In genomic region chr3:37040231-37040630, GRCh38 we compare ENCODE assay signal across 27 cellular contexts. TPM values are rescaled to one million over a fixed set of nuclear protein-coding genes. Genes with fewer than 3 reads are reported as not detected.
A peak's percentile ranks its signal among the peaks of the same experiment; 100 is the strongest.
DNase-seq lines count a peak whose midpoint lies in the region; ATAC-seq and TF ChIP-seq lines count a peak whose summit lies in the region.
"Had no signal": no experiment of that assay in that cellular context is flagged by ENCODE, and none has a peak within 500 bp of the region (broad histone marks: within the 10 kb centered on the region; RNA-seq: fewer than 3 reads in every experiment).

No MANE protein-coding gene starts in this region.

- intact Hi-C loops in aorta (cut with DNase I) (no loop called here), prostate gland (cut with DNase I) (no loop called here)

- peaks cover 3 to 6% of the 10 kb centered on the region in 2 donors for H3K36me3 ChIP-seq in aorta (ENCODE audit: control insufficient read depth in 1 of 2, insufficient read depth in 2 of 2, low read length in 1 of 2)
- peaks cover 0 to 7% of the 10 kb centered on the region in 2 donors for H3K36me3 ChIP-seq in prostate gland

- H3K4me1 Mint-ChIP-seq in activated T-cell treated with anti-CD3 and anti-CD28 coated beads, Interleukin-2, amount 50 U/mL, for 72 hours (ENCODE audit: low read depth), result no peaks in the 10 kb centered on the region
- H3K4me1 Mint-ChIP-seq: activated CD4-positive, alpha-beta T cell treated with anti-CD3 and anti-CD28 coated beads for 36 hours; activated naive CD4-positive, alpha-beta T cell treated with anti-CD3 and anti-CD28 coated beads, Interleukin-2, amount 10 ng/mL, durations not matched to agents 7 days and 5 days; endodermal cell had no signal

- DNase-seq in activated T-cell treated with anti-CD3 and anti-CD28 coated beads, Interleukin-2, amount 50 U/mL, for 72 hours, result no peak
- no peak for DNase-seq in activated T-cell treated with anti-CD3 and anti-CD28 coated beads, Interleukin-2, amount 50 U/mL, for 1 hour
- peak; percentile 7 for DNase-seq in RPMI7951 (ENCODE audit: low read depth)
- DNase-seq in fibroblast of mammary gland (ENCODE audit: low read depth), result peak; percentile 39
- no peak for DNase-seq in aorta
- no peak for DNase-seq in prostate gland (ENCODE audit: low spot score)
- DNase-seq in stimulated activated naive CD4-positive, alpha-beta T cell treated with Interleukin-2 at 50 U/mL for 16 hours (lab: John Stamatoyannopoulos, UW), result no peak
- DNase-seq in activated CD8-positive, alpha-beta memory T cell treated with anti-CD3 and anti-CD28 coated beads for 24 hours, result no peak
- DNase-seq: activated CD4-positive, alpha-beta T cell treated with anti-CD3 and anti-CD28 coated beads for 36 hours; activated naive CD4-positive, alpha-beta T cell treated with anti-CD3 and anti-CD28 coated beads, Interleukin-2, amount 10 ng/mL, durations not matched to agents 7 days and 5 days; amygdala; caudate nucleus; DND-41; endodermal cell; esophagus squamous epithelium; hypothalamus; left ventricle myocardium inferior; NCI-H1436; NCI-H748 treated with DMSO at 0.1 percent for 48 hours; SJCRH30; stomach; tibial artery had no signal

- H3K4me1 ChIP-seq in aorta (ENCODE audit: control insufficient read depth in 1 of 2, insufficient read depth in 2 of 2, low read length in 2 of 2) (peaks cover 2 to 4% of the 10 kb centered on the region in 2 donors), prostate gland (replicated peaks) (peaks cover 3% of the 10 kb centered on the region)
- H3K4me1 ChIP-seq: A549, SJCRH30 had no signal

- ATAC-seq in activated T-cell treated with anti-CD3 and anti-CD28 coated beads, Interleukin-2, amount 50 U/mL, for 72 hours (replicated peaks in 1 of 2), result no peak
- ATAC-seq in aorta (ENCODE audit: low FRiP score), result no peak
- ATAC-seq: activated CD4-positive, alpha-beta T cell treated with anti-CD3 and anti-CD28 coated beads for 36 hours; GM12878 had no signal

- H3K27ac ChIP-seq in aorta (ENCODE audit: low read depth in 1 of 2, low read length in 2 of 2) (peak overlapping the region in 1 of 2 donors; percentile 9), prostate gland (peak overlapping the region in 1 of 2 donors; percentile 62)
- H3K27ac ChIP-seq: A549, esophagus squamous epithelium, KMS-11, left ventricle myocardium inferior, neutrophil, SJCRH30, stomach, tibial artery had no signal

- WGBS in aorta, 2 donors, result 21 to 41% methylated on average over 1 of the region's 1 CpG
- 89% methylated on average over 1 of the region's 1 CpG for WGBS in prostate gland

- no peak overlapping the region for H3K4me3 Mint-ChIP-seq in activated T-cell treated with anti-CD3 and anti-CD28 coated beads, Interleukin-2, amount 50 U/mL, for 72 hours
- H3K4me3 Mint-ChIP-seq: activated CD4-positive, alpha-beta T cell treated with anti-CD3 and anti-CD28 coated beads for 36 hours; activated naive CD4-positive, alpha-beta T cell treated with anti-CD3 and anti-CD28 coated beads, Interleukin-2, amount 10 ng/mL, durations not matched to agents 7 days and 5 days; activated T-helper 1 cell treated with anti-CD3 and anti-CD28 coated beads, Interleukin-12 subunit alpha, Interleukin-12 subunit beta, Interleukin-2, Interleukin-4 antibody, amounts not matched to agents 30 ng/mL and 10 ng/mL and 1 ng/mL, durations not matched to agents 14 hours and 24 hours and 36 hours; endodermal cell had no signal

- peaks cover 14 to 37% of the 10 kb centered on the region in 2 donors for H3K36me3 Mint-ChIP-seq in activated T-cell treated with anti-CD3 and anti-CD28 coated beads, Interleukin-2, amount 50 U/mL, for 72 hours (ENCODE audit: insufficient read depth in 2 of 2)

- TF ChIP-seq CTCF in fibroblast of mammary gland (conservative IDR thresholded peaks at IDR 0.05; ENCODE audit: control insufficient read depth, insufficient read depth, low read depth, low read length) (no peak), prostate gland (IDR thresholded peaks at IDR 0.05) (no peak)

- H3K27me3 Mint-ChIP-seq in activated T-cell treated with anti-CD3 and anti-CD28 coated beads, Interleukin-2, amount 50 U/mL, for 72 hours (ENCODE audit: low read depth), result no peaks in the 10 kb centered on the region
- H3K27me3 Mint-ChIP-seq: activated CD4-positive, alpha-beta T cell treated with anti-CD3 and anti-CD28 coated beads for 36 hours; activated naive CD4-positive, alpha-beta T cell treated with anti-CD3 and anti-CD28 coated beads, Interleukin-2, amount 10 ng/mL, durations not matched to agents 7 days and 5 days had no signal

- no peaks in the 10 kb centered on the region for H3K9me3 ChIP-seq in aorta (ENCODE audit: control insufficient read depth, low read length)
- no peaks in the 10 kb centered on the region for H3K9me3 ChIP-seq in prostate gland
- H3K9me3 ChIP-seq: neutrophil, SJCRH30, tibial artery had no signal

- H3K9me3 Mint-ChIP-seq in activated T-cell treated with anti-CD3 and anti-CD28 coated beads, Interleukin-2, amount 50 U/mL, for 72 hours, result no peaks in the 10 kb centered on the region
- H3K9me3 Mint-ChIP-seq: activated naive CD4-positive, alpha-beta T cell treated with anti-CD3 and anti-CD28 coated beads, Interleukin-2, amount 10 ng/mL, durations not matched to agents 7 days and 5 days; activated T-helper 1 cell treated with anti-CD3 and anti-CD28 coated beads, Interleukin-12 subunit alpha, Interleukin-12 subunit beta, Interleukin-2, Interleukin-4 antibody, amounts not matched to agents 30 ng/mL and 10 ng/mL and 1 ng/mL, durations not matched to agents 14 hours and 24 hours and 36 hours had no signal

- peak overlapping the region; percentile 24 for H3K27ac Mint-ChIP-seq in activated T-cell treated with anti-CD3 and anti-CD28 coated beads, Interleukin-2, amount 50 U/mL, for 72 hours
- H3K27ac Mint-ChIP-seq: activated CD4-positive, alpha-beta T cell treated with anti-CD3 and anti-CD28 coated beads for 36 hours; activated naive CD4-positive, alpha-beta T cell treated with anti-CD3 and anti-CD28 coated beads, Interleukin-2, amount 10 ng/mL, durations not matched to agents 7 days and 5 days; activated T-helper 1 cell treated with anti-CD3 and anti-CD28 coated beads, Interleukin-12 subunit alpha, Interleukin-12 subunit beta, Interleukin-2, Interleukin-4 antibody, amounts not matched to agents 30 ng/mL and 10 ng/mL and 1 ng/mL, durations not matched to agents 14 hours and 24 hours and 36 hours; endodermal cell had no signal

- H3K27me3 ChIP-seq in aorta (ENCODE audit: control insufficient read depth in 1 of 2, insufficient read depth in 2 of 2, low read length in 1 of 2), result no peaks in the 10 kb centered on the region
- H3K27me3 ChIP-seq in prostate gland (replicated peaks; ENCODE audit: insufficient read depth), result no peaks in the 10 kb centered on the region
- H3K27me3 ChIP-seq: esophagus squamous epithelium, neutrophil, SJCRH30, stomach, tibial artery had no signal

- H3K4me3 ChIP-seq in fibroblast of mammary gland (ENCODE audit: control insufficient read depth, low read depth, low read length) (no peak overlapping the region), aorta (ENCODE audit: low read length in 2 of 2) (no peak overlapping the region), prostate gland (no peak overlapping the region)
- H3K4me3 ChIP-seq: A549, esophagus squamous epithelium, GM12878, left ventricle myocardium inferior, SJCRH30, stomach, tibial artery had no signal

- TF ChIP-seq POLR2A in prostate gland (IDR thresholded peaks at IDR 0.05), result no peak

RNA-seq across cellular contexts. Expression of gene MLH1, which starts 46.9 kb away (rescaled TPM):
- 10 to 100 TPM; 80.3 to 81.8 TPM for total RNA-seq in activated T-cell treated with anti-CD3 and anti-CD28 coated beads, Interleukin-2, amount 50 U/mL, for 72 hours
- 74.1 and 85.8 TPM in 2 replicates for total RNA-seq in RPMI7951 (2014; rRNA removed; shearing (Covaris generic))
- total RNA-seq in aorta, result 10 to 100 TPM; 26.0 to 28.0 TPM
- polyA plus RNA-seq in aorta, result 10 to 100 TPM; 19.5 to 21.9 TPM
- total RNA-seq in prostate gland, result 10 to 100 TPM; 49.5 to 50.3 TPM

RNA-seq across cellular contexts. Expression of gene EPM2AIP1, which starts 47.3 kb away (rescaled TPM):
- 10 to 100 TPM; 12.1 to 19.0 TPM for total RNA-seq in activated T-cell treated with anti-CD3 and anti-CD28 coated beads, Interleukin-2, amount 50 U/mL, for 72 hours
- 7.8 and 10.1 TPM in 2 replicates for total RNA-seq in RPMI7951 (2014; rRNA removed; shearing (Covaris generic))
- 10 to 100 TPM; 20.5 to 21.0 TPM for total RNA-seq in aorta
- 10 to 100 TPM in 1 of 2 donors, 1 to 10 TPM in 1; 2.5 to 10.4 TPM for polyA plus RNA-seq in aorta
- total RNA-seq in prostate gland, result 10 to 100 TPM; 13.8 to 14.2 TPM

Comparison
In these comparisons a context has a peak if more than half of its experiments do, and no peak if none do; other contexts are left out.
1. DNase-seq: peak in RPMI7951 (single experiment) and fibroblast of mammary gland (single experiment); none in activated T-cell treated with anti-CD3 and anti-CD28 coated beads, Interleukin-2, amount 50 U/mL, for 72 hours (0 of 2), activated T-cell treated with anti-CD3 and anti-CD28 coated beads, Interleukin-2, amount 50 U/mL, for 1 hour (single experiment), aorta (0 of 2), prostate gland (single experiment), stimulated activated naive CD4-positive, alpha-beta T cell treated with Interleukin-2 at 50 U/mL for 16 hours (single experiment) and activated CD8-positive, alpha-beta memory T cell treated with anti-CD3 and anti-CD28 coated beads for 24 hours (single experiment).